ENCODE assay signal across 10 cellular contexts in genomic region chr12:110641512-110641911, GRCh38. TPM values are rescaled to one million over a fixed set of nuclear protein-coding genes. Genes with fewer than 3 reads are reported as not detected.
DNase-seq lines count a peak whose midpoint lies in the region; ATAC-seq and TF ChIP-seq lines count a peak whose summit lies in the region.
"Had no signal": no experiment of that assay in that cellular context is flagged by ENCODE, and none has a peak within 500 bp of the region (broad histone marks: within the 10 kb centered on the region; RNA-seq: fewer than 3 reads in every experiment).

No MANE protein-coding gene starts in this region.

- intact Hi-C loops in sigmoid colon (cut with DNase I): no loop called here

- H3K9ac ChIP-seq in H9 (ENCODE audit: extremely low read depth, insufficient read length, low read length) (peak overlapping the region; percentile 8), smooth muscle cell (ENCODE audit: low read depth) (no peak overlapping the region)

- no peak overlapping the region for H3K27ac Mint-ChIP-seq in H9
- H3K27ac Mint-ChIP-seq in HFFc6: no peak overlapping the region

- TF ChIP-seq EP300 in sigmoid colon (IDR thresholded peaks at IDR 0.05): no peak

- DNase-seq in H9: no peak
- peak; percentile 51 for DNase-seq in astrocyte of the hippocampus (ENCODE audit: low read depth, low spot score)
- peak; percentile 37 for DNase-seq in iPS-NIHi7 (ENCODE audit: extremely low spot score)
- no peak for DNase-seq in smooth muscle cell (lab: John Stamatoyannopoulos, UW; ENCODE audit: unreplicated experiment)
- no peak for DNase-seq in NCI-H526 (lab: John Stamatoyannopoulos, UW)
- DNase-seq in sigmoid colon: no peak
- DNase-seq in HFFc6: no peak
- DNase-seq: NCI-H187, PC-3 had no signal

- H3K23me2 ChIP-seq in H9 (ENCODE audit: insufficient read length, low read depth, low read length, poor library complexity, severe bottlenecking): no peaks in the 10 kb centered on the region

- no peak overlapping the region for H2AFZ ChIP-seq in H9 (ENCODE audit: low read length)
- no peak overlapping the region for H2AFZ ChIP-seq in smooth muscle cell (ENCODE audit: low read depth)

- H3K36me3 Mint-ChIP-seq in H9 (ENCODE audit: insufficient read depth in 1 of 3, low read depth in 3 of 3) (no peaks in the 10 kb centered on the region; a peak in 1 of 7 replicates), HFFc6 (ENCODE audit: low read depth) (peaks cover 5% of the 10 kb centered on the region)

- no peak for ATAC-seq in GM18519 (IDR thresholded peaks at IDR 0.05; ENCODE audit: low FRiP score, unreplicated experiment)
- ATAC-seq: PC-3 had no signal

- no peak overlapping the region for H2BK5ac ChIP-seq in H9 (ENCODE audit: insufficient read length, low read length)

- H3K27me3 ChIP-seq in H9 (ENCODE audit: insufficient read depth, low read length): no peaks in the 10 kb centered on the region
- no peaks in the 10 kb centered on the region for H3K27me3 ChIP-seq in smooth muscle cell (ENCODE audit: low read depth)
- no peaks in the 10 kb centered on the region for H3K27me3 ChIP-seq in sigmoid colon

- no peak overlapping the region for H2BK120ac ChIP-seq in H9 (ENCODE audit: low read depth, low read length, poor library complexity, severe bottlenecking)

- no peaks in the 10 kb centered on the region for H3F3A ChIP-seq in smooth muscle cell (ENCODE audit: low read depth)

- no peak overlapping the region for H3K4me3 ChIP-seq in smooth muscle cell
- no peak overlapping the region for H3K4me3 ChIP-seq in sigmoid colon

- H2BK12ac ChIP-seq in H9 (ENCODE audit: insufficient read length, low read depth, low read length): no peak overlapping the region

- no peak overlapping the region for H4K5ac ChIP-seq in H9 (ENCODE audit: insufficient read length, low read depth, low read length)

- H3K9me3 ChIP-seq in H9 (ENCODE audit: control insufficient read depth, low read depth, low read length) (no peaks in the 10 kb centered on the region), smooth muscle cell (replicated peaks; ENCODE audit: low read depth) (no peaks in the 10 kb centered on the region), sigmoid colon (no peaks in the 10 kb centered on the region)

- no peak overlapping the region for H2BK15ac ChIP-seq in H9 (ENCODE audit: low read depth, low read length)

- H3K4me1 Mint-ChIP-seq in H9 (peaks cover 11 to 18% of the 10 kb centered on the region in 2 experiments), HFFc6 (ENCODE audit: low read depth) (peaks cover 37% of the 10 kb centered on the region)

- no peaks in the 10 kb centered on the region for H3K79me2 ChIP-seq in H9 (ENCODE audit: insufficient read depth, low read length)
- H3K79me2 ChIP-seq in smooth muscle cell (ENCODE audit: low read depth): no peaks in the 10 kb centered on the region

- no peak overlapping the region for H3T11ph ChIP-seq in H9 (ENCODE audit: low read length)

- H2AK5ac ChIP-seq in H9 (ENCODE audit: insufficient read length, low read length): no peak overlapping the region

- WGBS in H9 (ENCODE audit: extremely low coverage, insufficient read length, low lambda C conversion rate): no CpG with 5 or more reads among the region's 7 CpGs
- WGBS in smooth muscle cell (ENCODE audit: low lambda C conversion rate): 35% methylated on average over 7 of the region's 7 CpGs
- 52 to 85% methylated on average over 7 of the region's 7 CpGs for WGBS in sigmoid colon, 2 donors

- H3K56ac ChIP-seq in H9 (ENCODE audit: insufficient read length, low read depth, low read length): no peak overlapping the region

- H3K36me3 ChIP-seq in smooth muscle cell (ENCODE audit: low read depth) (no peaks in the 10 kb centered on the region), sigmoid colon (peaks cover 0 to 18% (median 7%) of the 10 kb centered on the region in 4 donors)

- TF ChIP-seq CTCF in H9 (conservative IDR thresholded peaks at IDR 0.05) (no peak), smooth muscle cell (IDR thresholded peaks at IDR 0.05; ENCODE audit: borderline replicate concordance, insufficient read depth, poor library complexity, severe bottlenecking) (no peak), sigmoid colon (IDR thresholded peaks at IDR 0.05) (no peak), HFFc6 (IDR thresholded peaks at IDR 0.05) (no peak)

- no peak overlapping the region for H3K23ac ChIP-seq in H9 (ENCODE audit: insufficient read length, low read depth, low read length)

- H4K20me1 ChIP-seq in H9 (ENCODE audit: control insufficient read depth, insufficient read depth, insufficient read length) (no peaks in the 10 kb centered on the region), smooth muscle cell (ENCODE audit: low read depth) (no peaks in the 10 kb centered on the region)

- no peaks in the 10 kb centered on the region for H3K9me3 Mint-ChIP-seq in H9
- H3K9me3 Mint-ChIP-seq in HFFc6: no peaks in the 10 kb centered on the region

- H3K4me1 ChIP-seq in H9 (ENCODE audit: insufficient read depth, low read length): 0 out of 2 replicates have a peak, but pooled peaks cover 2% of the 10 kb centered on the region
- peaks cover 14% of the 10 kb centered on the region for H3K4me1 ChIP-seq in smooth muscle cell (ENCODE audit: low read depth)
- peaks cover 0 to 33% (median 15%) of the 10 kb centered on the region in 4 donors for H3K4me1 ChIP-seq in sigmoid colon

- H3K4me3 Mint-ChIP-seq in H9 (no peak overlapping the region), HFFc6 (no peak overlapping the region)

- H3K27ac ChIP-seq in H9 (ENCODE audit: insufficient read length, low read depth, low read length) (no peak overlapping the region), smooth muscle cell (ENCODE audit: low read depth) (no peak overlapping the region), sigmoid colon (peak overlapping the region in 1 of 4 donors; percentile 51)

- no peak overlapping the region for H3K4me2 ChIP-seq in H9 (ENCODE audit: insufficient read depth, insufficient read length, low read length)
- peak overlapping the region; percentile 53 for H3K4me2 ChIP-seq in smooth muscle cell

- no peak overlapping the region for H4K91ac ChIP-seq in H9 (ENCODE audit: insufficient read length, low read depth, low read length)

- no peak overlapping the region for H3K4ac ChIP-seq in H9 (ENCODE audit: low read depth, low read length)

- no peaks in the 10 kb centered on the region for H3K79me1 ChIP-seq in H9 (ENCODE audit: insufficient read depth, low read depth, low read length, poor library complexity, severe bottlenecking)

- H3K27me3 Mint-ChIP-seq in H9 (ENCODE audit: low read depth): no peaks in the 10 kb centered on the region; the same call in 1 of the 2 replicates
- H3K27me3 Mint-ChIP-seq in HFFc6 (ENCODE audit: insufficient read depth): peaks cover 4% of the 10 kb centered on the region

- TF ChIP-seq POLR2A in sigmoid colon (IDR thresholded peaks at IDR 0.05): no peak

- H3K18ac ChIP-seq in H9 (ENCODE audit: insufficient read length, low read depth, low read length): no peak overlapping the region

- H4K8ac ChIP-seq in H9 (replicated peaks; ENCODE audit: insufficient read length, low read depth, low read length): no peak overlapping the region

- H2BK20ac ChIP-seq in H9 (ENCODE audit: low read depth, low read length, poor library complexity, severe bottlenecking): no peak overlapping the region

- no peak overlapping the region for H3K14ac ChIP-seq in H9 (ENCODE audit: insufficient read depth, low read length)

RNA-seq across cellular contexts. Expression of gene TCTN1, which starts 27.6 kb away (rescaled TPM):
- 10.9 and 11.1 TPM in 2 replicates for total RNA-seq in H9 (2021)
- 26.4 and 28.4 TPM in 2 replicates for total RNA-seq in smooth muscle cell
- 22.5 and 26.2 TPM in 2 replicates for polyA plus RNA-seq in smooth muscle cell
- total RNA-seq in sigmoid colon: 10 to 100 TPM; 34.6 to 38.6 (median 35.6) TPM
- 1 to 10 TPM in 2 of 3 donors, under 1 TPM in 1; 0.92 to 8.7 (median 6.6) TPM for polyA plus RNA-seq in sigmoid colon
- total RNA-seq in HFFc6 (2021; fragmentation: NEBNext Ultra II Directional; extraction: Animal tissue kit (Norgen Biotek cat#: 25700)): 10 to 100 TPM; 24.2 to 30.3 (median 25.6) TPM

RNA-seq across cellular contexts. Expression of gene HVCN1, which starts 47.4 kb away (rescaled TPM):
- 5.2 and 5.5 TPM in 2 replicates for total RNA-seq in H9 (2021)
- total RNA-seq in smooth muscle cell: 4.6 and 8.3 TPM in 2 replicates
- polyA plus RNA-seq in smooth muscle cell: 5.3 and 5.5 TPM in 2 replicates
- 1 to 10 TPM; 3.8 to 9.7 (median 6.6) TPM for total RNA-seq in sigmoid colon
- 10 to 100 TPM in 1 of 3 donors, 1 to 10 TPM in 2; 1.8 to 26.3 (median 4.2) TPM for polyA plus RNA-seq in sigmoid colon
- under 1 TPM in 5 of 6 experiments, not detected in 1; 0.09 to 0.71 (median 0.33) TPM for total RNA-seq in HFFc6 (2021; fragmentation: NEBNext Ultra II Directional; extraction: Animal tissue kit (Norgen Biotek cat#: 25700))

RNA-seq across cellular contexts. Expression of gene PPTC7, which starts 58.4 kb away (rescaled TPM):
- total RNA-seq in H9 (2021): 15.7 and 15.8 TPM in 2 replicates
- total RNA-seq in smooth muscle cell: 8.9 and 9.4 TPM in 2 replicates
- 3.6 and 4.5 TPM in 2 replicates for polyA plus RNA-seq in smooth muscle cell
- total RNA-seq in sigmoid colon: 10 to 100 TPM; 19.4 to 30.3 (median 22.5) TPM
- polyA plus RNA-seq in sigmoid colon: 10 to 100 TPM; 16.1 to 24.5 (median 18.6) TPM
- total RNA-seq in HFFc6 (2021; fragmentation: NEBNext Ultra II Directional; extraction: Animal tissue kit (Norgen Biotek cat#: 25700)): 10 to 100 TPM in 5 of 6 experiments, 1 to 10 TPM in 1; 8.9 to 13.6 (median 12.0) TPM

Comparison
In these comparisons a context has a peak if more than half of its experiments do, and no peak if none do; other contexts are left out.
1. DNase-seq: peak in astrocyte of the hippocampus (single experiment) and iPS-NIHi7 (single experiment); none in H9 (single experiment), smooth muscle cell (single experiment), NCI-H526 (0 of 2), sigmoid colon (single experiment) and HFFc6 (single experiment).